In the genomic region with DNA sequence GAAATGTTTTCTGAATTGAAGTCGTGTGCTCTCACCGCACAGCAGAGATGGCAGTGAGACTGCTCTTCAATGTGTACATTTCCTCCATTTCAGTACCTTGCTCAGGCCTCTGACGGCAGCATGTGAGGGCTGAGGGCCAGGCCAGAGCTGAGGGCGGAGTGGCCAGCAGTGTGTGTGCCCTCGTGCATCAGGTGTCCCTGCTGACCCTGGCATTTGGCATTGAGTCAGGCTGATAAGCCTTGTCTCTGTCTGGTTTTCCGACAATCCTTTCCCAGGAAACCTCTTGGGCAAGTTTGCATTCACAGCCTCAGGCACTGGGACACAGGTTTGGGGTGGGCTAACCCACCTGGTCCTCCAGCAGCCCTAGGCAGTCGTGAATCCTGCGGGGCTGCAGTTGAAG, we compare ENCODE assay signal across 23 cellular contexts.
DNase-seq lines count a peak whose midpoint lies in the region; ATAC-seq and TF ChIP-seq lines count a peak whose summit lies in the region.
"Had no signal": no experiment of that assay in that cellular context is flagged by ENCODE, and none has a peak within 500 bp of the region (broad histone marks: within the 10 kb centered on the region; RNA-seq: fewer than 3 reads in every experiment).

No MANE protein-coding gene starts in this region.

- no peak overlapping the region for H3K27ac Mint-ChIP-seq in activated CD8-positive, alpha-beta T cell treated with anti-CD3 and anti-CD28 coated beads, Interleukin-2, amount 10 ng/mL, durations not matched to agents 7 days and 5 days
- H3K27ac Mint-ChIP-seq: activated B cell treated with CpG ODN at 0.5 μM for 24 hours; activated naive CD8-positive, alpha-beta T cell treated with anti-CD3 and anti-CD28 coated beads, Interleukin-2, amount 10 ng/mL, durations not matched to agents 7 days and 5 days; B cell; stimulated activated naive CD8-positive, alpha-beta T cell treated with anti-CD3 and anti-CD28 coated beads, Interleukin-15, Interleukin-2, amounts not matched to agents 100 ng/mL and 50 ng/mL, for 24 hours had no signal

- no peak overlapping the region for H3K4me2 ChIP-seq in mesenchymal stem cell (ENCODE audit: low read length, poor library complexity, severe bottlenecking)

- peak overlapping the region; percentile 7 to 28 for H2BK12ac ChIP-seq in mesenchymal stem cell (ENCODE audit: low read length in 2 of 2)

- H3K9me3 ChIP-seq in esophagus squamous epithelium (no peaks in the 10 kb centered on the region), mesenchymal stem cell (ENCODE audit: control insufficient read depth, low read length) (no peaks in the 10 kb centered on the region), upper lobe of right lung (no peaks in the 10 kb centered on the region)
- H3K9me3 ChIP-seq: A549, body of pancreas, psoas muscle, spleen, upper lobe of left lung had no signal

- peak overlapping the region; percentile 22 for H4K8ac ChIP-seq in mesenchymal stem cell (ENCODE audit: low read length)

- H2BK15ac ChIP-seq in mesenchymal stem cell (ENCODE audit: low read depth, poor library complexity, severe bottlenecking), result no peak overlapping the region

- H3K4me3 Mint-ChIP-seq in activated CD8-positive, alpha-beta T cell treated with anti-CD3 and anti-CD28 coated beads, Interleukin-2, amount 10 ng/mL, durations not matched to agents 7 days and 5 days, result no peak overlapping the region
- H3K4me3 Mint-ChIP-seq: activated B cell treated with CpG ODN at 0.5 μM for 24 hours; activated naive CD8-positive, alpha-beta T cell treated with anti-CD3 and anti-CD28 coated beads, Interleukin-2, amount 10 ng/mL, durations not matched to agents 7 days and 5 days; B cell; stimulated activated naive CD8-positive, alpha-beta T cell treated with anti-CD3 and anti-CD28 coated beads, Interleukin-15, Interleukin-2, amounts not matched to agents 100 ng/mL and 50 ng/mL, for 24 hours had no signal

- H3K79me1 ChIP-seq in mesenchymal stem cell (replicated peaks; ENCODE audit: low read length, poor library complexity, severe bottlenecking), result no peaks in the 10 kb centered on the region

- no peaks in the 10 kb centered on the region for H3K9me3 Mint-ChIP-seq in activated CD8-positive, alpha-beta T cell treated with anti-CD3 and anti-CD28 coated beads, Interleukin-2, amount 10 ng/mL, durations not matched to agents 7 days and 5 days (ENCODE audit: insufficient read depth)
- H3K9me3 Mint-ChIP-seq: activated B cell treated with CpG ODN at 0.5 μM for 24 hours; activated naive CD8-positive, alpha-beta T cell treated with anti-CD3 and anti-CD28 coated beads, Interleukin-2, amount 10 ng/mL, durations not matched to agents 7 days and 5 days; stimulated activated naive CD8-positive, alpha-beta T cell treated with anti-CD3 and anti-CD28 coated beads, Interleukin-15, Interleukin-2, amounts not matched to agents 100 ng/mL and 50 ng/mL, for 24 hours had no signal

- H3K27ac ChIP-seq in esophagus squamous epithelium (peak overlapping the region in 3 of 4 donors; percentile 16 to 72 (median 69)), mesenchymal stem cell (ENCODE audit: low read length, poor library complexity, severe bottlenecking) (no peak overlapping the region), upper lobe of right lung (no peak overlapping the region)
- H3K27ac ChIP-seq: body of pancreas, psoas muscle, spleen, upper lobe of left lung had no signal

- H3K4me1 ChIP-seq in esophagus squamous epithelium, result peaks cover 7 to 38% (median 8%) of the 10 kb centered on the region in 3 donors
- peaks cover 6% of the 10 kb centered on the region for H3K4me1 ChIP-seq in mesenchymal stem cell (ENCODE audit: control insufficient read depth, insufficient read depth, low read depth, low read length)
- no peaks in the 10 kb centered on the region for H3K4me1 ChIP-seq in upper lobe of right lung
- H3K4me1 ChIP-seq: psoas muscle, spleen had no signal

- no peak overlapping the region for H3K14ac ChIP-seq in mesenchymal stem cell (ENCODE audit: low read length in 2 of 2)

- no peak overlapping the region for H3K23ac ChIP-seq in mesenchymal stem cell (ENCODE audit: low read length in 2 of 2)

- CTCF ChIA-PET in activated CD8-positive, alpha-beta T cell treated with anti-CD3 and anti-CD28 coated beads, Interleukin-2, amount 10 ng/mL, durations not matched to agents 7 days and 5 days (lab: Charles Lee), result no interaction called here

- ATAC-seq in Right ventricle myocardium superior (ENCODE audit: poor library complexity), result peak; percentile 91
- peak; percentile 3 for ATAC-seq in upper lobe of right lung
- ATAC-seq in GM19395 (IDR thresholded peaks at IDR 0.05; ENCODE audit: unreplicated experiment), result no peak
- ATAC-seq in activated CD8-positive, alpha-beta T cell treated with anti-CD3 and anti-CD28 coated beads, Interleukin-2, amount 10 ng/mL, durations not matched to agents 7 days and 5 days, result no peak
- ATAC-seq: body of pancreas, psoas muscle had no signal

- H3K36me3 ChIP-seq in esophagus squamous epithelium, result no peaks in the 10 kb centered on the region
- no peaks in the 10 kb centered on the region for H3K36me3 ChIP-seq in mesenchymal stem cell (ENCODE audit: control insufficient read depth in 1 of 2, insufficient read depth in 2 of 2, low read depth in 1 of 2, low read length in 2 of 2)
- no peaks in the 10 kb centered on the region for H3K36me3 ChIP-seq in upper lobe of right lung
- H3K36me3 ChIP-seq: spleen, upper lobe of left lung had no signal

- H2BK5ac ChIP-seq in mesenchymal stem cell (ENCODE audit: low read depth, low read length, poor library complexity, severe bottlenecking), result no peak overlapping the region

- POLR2A ChIA-PET in activated CD8-positive, alpha-beta T cell treated with anti-CD3 and anti-CD28 coated beads, Interleukin-2, amount 10 ng/mL, durations not matched to agents 7 days and 5 days (lab: Charles Lee), result no interaction called here

- H2AFZ ChIP-seq in mesenchymal stem cell (ENCODE audit: low read depth, low read length), result no peak overlapping the region

- TF ChIP-seq CTCF in esophagus squamous epithelium (IDR thresholded peaks at IDR 0.05) (no peak), upper lobe of right lung (IDR thresholded peaks at IDR 0.05) (no peak)

- H3K27me3 ChIP-seq in esophagus squamous epithelium, result no peaks in the 10 kb centered on the region
- peaks cover 0 to 3% of the 10 kb centered on the region in 2 experiments for H3K27me3 ChIP-seq in mesenchymal stem cell (ENCODE audit: control insufficient read depth in 1 of 2, insufficient read depth in 1 of 2, low read length in 2 of 2)
- no peaks in the 10 kb centered on the region for H3K27me3 ChIP-seq in upper lobe of right lung
- H3K27me3 ChIP-seq: body of pancreas, upper lobe of left lung had no signal

- H3K36me3 Mint-ChIP-seq in activated CD8-positive, alpha-beta T cell treated with anti-CD3 and anti-CD28 coated beads, Interleukin-2, amount 10 ng/mL, durations not matched to agents 7 days and 5 days (ENCODE audit: low read depth), result no peaks in the 10 kb centered on the region
- H3K36me3 Mint-ChIP-seq: activated naive CD8-positive, alpha-beta T cell treated with anti-CD3 and anti-CD28 coated beads, Interleukin-2, amount 10 ng/mL, durations not matched to agents 7 days and 5 days had no signal

- no peak overlapping the region for H3K4ac ChIP-seq in mesenchymal stem cell (ENCODE audit: low read depth in 1 of 2, low read length in 2 of 2)

- H3K4me3 ChIP-seq in esophagus squamous epithelium, result no peak overlapping the region
- no peak overlapping the region for H3K4me3 ChIP-seq in mesenchymal stem cell (ENCODE audit: insufficient read depth in 1 of 2, low read depth in 1 of 2, low read length in 2 of 2)
- H3K4me3 ChIP-seq in upper lobe of right lung, result no peak overlapping the region
- H3K4me3 ChIP-seq: A549, body of pancreas, psoas muscle, spleen, upper lobe of left lung had no signal

- no peak overlapping the region for H2BK120ac ChIP-seq in mesenchymal stem cell (ENCODE audit: low read depth, low read length)

- H2AK5ac ChIP-seq in mesenchymal stem cell (ENCODE audit: low read length, severe bottlenecking), result no peak overlapping the region

- peak overlapping the region; percentile 24 to 40 for H3K18ac ChIP-seq in mesenchymal stem cell (ENCODE audit: low read depth in 1 of 2, low read length in 2 of 2)

- TF ChIP-seq POLR2A in esophagus squamous epithelium (IDR thresholded peaks at IDR 0.05), result no peak

- H3K27me3 Mint-ChIP-seq in activated CD8-positive, alpha-beta T cell treated with anti-CD3 and anti-CD28 coated beads, Interleukin-2, amount 10 ng/mL, durations not matched to agents 7 days and 5 days (ENCODE audit: low read depth), result peaks cover 3% of the 10 kb centered on the region
- H3K27me3 Mint-ChIP-seq: activated naive CD8-positive, alpha-beta T cell treated with anti-CD3 and anti-CD28 coated beads, Interleukin-2, amount 10 ng/mL, durations not matched to agents 7 days and 5 days; stimulated activated naive CD8-positive, alpha-beta T cell treated with anti-CD3 and anti-CD28 coated beads, Interleukin-15, Interleukin-2, amounts not matched to agents 100 ng/mL and 50 ng/mL, for 24 hours had no signal

- no peaks in the 10 kb centered on the region for H3K4me1 Mint-ChIP-seq in activated CD8-positive, alpha-beta T cell treated with anti-CD3 and anti-CD28 coated beads, Interleukin-2, amount 10 ng/mL, durations not matched to agents 7 days and 5 days (ENCODE audit: low read depth)
- H3K4me1 Mint-ChIP-seq: activated naive CD8-positive, alpha-beta T cell treated with anti-CD3 and anti-CD28 coated beads, Interleukin-2, amount 10 ng/mL, durations not matched to agents 7 days and 5 days had no signal

- H3K9ac ChIP-seq in mesenchymal stem cell (ENCODE audit: low read length), result no peak overlapping the region

- intact Hi-C loops in Right ventricle myocardium superior (cut with DNase I), result no loop called here
- intact Hi-C loops in cardiac septum (cut with DNase I), result no loop called here
- intact Hi-C loops in esophagus squamous epithelium (cut with DNase I), result no loop called here
- intact Hi-C loops in upper lobe of right lung (cut with DNase I), result no loop called here

- H4K91ac ChIP-seq in mesenchymal stem cell (ENCODE audit: low read length), result peak overlapping the region; percentile 24

- DNase-seq in Right ventricle myocardium superior, result peak; percentile 66
- DNase-seq in cardiac septum (ENCODE audit: low spot score), result no peak
- DNase-seq in esophagus squamous epithelium (lab: John Stamatoyannopoulos, UW), result no peak
- no peak for DNase-seq in mesenchymal stem cell
- DNase-seq in upper lobe of right lung, result no peak
- no peak for DNase-seq in stimulated activated CD4-positive, alpha-beta T cell treated with anti-CD3 and anti-CD28 coated beads, Interleukin-2, amount 100 ng/mL, for 48 hours
- no peak for DNase-seq in activated CD8-positive, alpha-beta T cell treated with anti-CD3 and anti-CD28 coated beads, Interleukin-2, amount 10 ng/mL, durations not matched to agents 7 days and 5 days
- DNase-seq: activated B cell treated with CpG ODN at 0.5 μM for 24 hours; activated CD4-positive, alpha-beta T cell treated with anti-CD3 and anti-CD28 coated beads, Interleukin-2, amount 50 U/mL, for 48 hours; activated effector memory CD4-positive, alpha-beta T cell treated with Interleukin-2 at 50 U/mL for 16 hours; activated naive CD8-positive, alpha-beta T cell treated with anti-CD3 and anti-CD28 coated beads, Interleukin-2, amount 10 ng/mL, durations not matched to agents 7 days and 5 days; COR-L47; effector memory CD4-positive, alpha-beta T cell; NCI-H510A; psoas muscle; spleen; stimulated activated CD4-positive, alpha-beta T cell treated with anti-CD3 and anti-CD28 coated beads, Interleukin-4, amount 100 ng/mL, for 4 hours had no signal

- WGBS in esophagus squamous epithelium, 2 donors, result 67 to 74% methylated on average over 1 to 4 of the region's 8 CpGs
- WGBS in mesenchymal stem cell, result 92% methylated on average over 8 of the region's 8 CpGs

Comparison
In these comparisons a context has a peak if more than half of its experiments do, and no peak if none do; other contexts are left out.
1. ATAC-seq: peak in Right ventricle myocardium superior (single experiment) and upper lobe of right lung (single experiment); none in GM19395 (single experiment) and activated CD8-positive, alpha-beta T cell treated with anti-CD3 and anti-CD28 coated beads, Interleukin-2, amount 10 ng/mL, durations not matched to agents 7 days and 5 days (single experiment).
2. H3K27ac ChIP-seq: peak in esophagus squamous epithelium (3 of 4); none in mesenchymal stem cell (single experiment) and upper lobe of right lung (single experiment).